21 cellular contexts compared by ENCODE assay signal in genomic region chr16:2260250-2260649, GRCh38. TPM values are rescaled to one million over a fixed set of nuclear protein-coding genes. Genes with fewer than 3 reads are reported as not detected.
DNase-seq lines count a peak whose midpoint lies in the region; ATAC-seq, FAIRE-seq and TF ChIP-seq lines count a peak whose summit lies in the region.
"Had no signal": no experiment of that assay in that cellular context is flagged by ENCODE, and none has a peak within 500 bp of the region (broad histone marks: within the 10 kb centered on the region; RNA-seq: fewer than 3 reads in every experiment).

No MANE protein-coding gene starts in this region.

- peaks cover 55% of the 10 kb centered on the region for H3K79me2 ChIP-seq in K562 (ENCODE audit: control insufficient read depth, insufficient read depth, low read length)

- in situ Hi-C loops in K562 (cut with MboI) = no loop called here

- H3K27ac ChIP-seq in C4-2B = peak overlapping the region; percentile 29; the same call in 1 of the 2 replicates
- H3K27ac ChIP-seq in K562 (ENCODE audit: extremely low read depth, low read depth, low read length) = no peak overlapping the region
- H3K27ac ChIP-seq in tibial artery = no peak overlapping the region
- H3K27ac ChIP-seq: BLaER1 had no signal

- H3K4me1 ChIP-seq in K562 (replicated peaks in 1 of 2; ENCODE audit: control insufficient read depth in 2 of 2, insufficient read depth in 2 of 2, low read length in 2 of 2) = peaks cover 0 to 6% of the 10 kb centered on the region in 2 experiments; a peak in 2 of 5 replicates
- peaks cover 0 to 7% (median 2%) of the 10 kb centered on the region in 4 donors for H3K4me1 ChIP-seq in tibial artery
- H3K4me1 ChIP-seq: BE2C, BLaER1, Caco-2 had no signal

- no peak for TF ChIP-seq RAD21 in K562 (CRISPR knock-in tag; conservative IDR thresholded peaks at IDR 0.05 in 1 of 2, IDR thresholded peaks at IDR 0.05 in 1 of 2)

- BruUV-seq in K562 (replicated peaks; lab: Mats Ljungman, UMichigan) = no TSS peak

- ATAC-seq in K562 = no peak
- no peak for ATAC-seq in GM19351 (IDR thresholded peaks at IDR 0.05; ENCODE audit: unreplicated experiment)
- ATAC-seq: CD8-positive, alpha-beta T cell had no signal

- no peak overlapping the region for H3K9ac ChIP-seq in K562 (ENCODE audit: insufficient read depth in 1 of 2, low read depth in 2 of 2, low read length in 2 of 2)
- H3K9ac ChIP-seq: BLaER1 had no signal

- TF ChIP-seq POLR2A in K562 (conservative IDR thresholded peaks at IDR 0.05) = no peak

- no peak for TF ChIP-seq EP300 in K562 (IDR thresholded peaks at IDR 0.05; ENCODE audit: low read length)

- H3K9me1 ChIP-seq in K562 (ENCODE audit: control insufficient read depth, insufficient read depth, low read length) = peaks cover 5% of the 10 kb centered on the region

- intact Hi-C loops in K562 (cut with micrococcal nuclease) = no loop called here
- intact Hi-C loops in tibial artery (cut with DNase I; ENCODE audit: low total_unique reads) = no loop called here

- H3K27me3 ChIP-seq in K562 (ENCODE audit: control insufficient read depth in 2 of 2, insufficient read depth in 2 of 2, low read length in 2 of 2) (no peaks in the 10 kb centered on the region), tibial artery (no peaks in the 10 kb centered on the region)
- H3K27me3 ChIP-seq: BE2C, BLaER1 had no signal

- H2AFZ ChIP-seq in K562 (ENCODE audit: low read depth, low read length) = no peak overlapping the region

- FAIRE-seq in K562 (lab: Jason Lieb, UNC) = no peak
- FAIRE-seq: A204.1, D721Med, G401.6, GM12891, GM19239 had no signal

- DNase-seq in LNCaP clone FGC (ENCODE audit: low read depth) (peak; percentile 78), K562 (ENCODE audit: extremely low read depth in 1 of 4, low spot score in 3 of 4) (no peak), tibial artery (no peak)
- DNase-seq: 8988T; ACHN; BE2C; C1 segment of cervical spinal cord; Caco-2; Calu3; CD4-positive, alpha-beta T cell; CD8-positive, alpha-beta T cell; DMS79 treated with DMSO at 0.1 percent for 48 hours; GF-D8 had no signal

- POLR2A ChIA-PET in K562 (lab: Yijun Ruan, JAX) = interaction anchor here (0.7 to 6.0 kb wide), 2 partner anchors 9 to 344 kb away, joined by 3 to 40 read pairs; partner anchors contain the start of gene ECI1

- H3K4me2 ChIP-seq in K562 (ENCODE audit: insufficient read depth, low read length) = no peak overlapping the region
- H3K4me2 ChIP-seq: BLaER1 had no signal

- WGBS in K562 (ENCODE audit: insufficient coverage, low coverage, missing lambda C conversion rate) = 95% methylated on average over 8 of the region's 8 CpGs

- TF ChIP-seq CTCF in C4-2B (conservative IDR thresholded peaks at IDR 0.05) (no peak), LNCaP clone FGC (IDR thresholded peaks at IDR 0.05; ENCODE audit: control insufficient read depth, extremely low read depth, insufficient read depth) (no peak), K562 (IDR thresholded peaks at IDR 0.05 in 2 of 3, conservative IDR thresholded peaks at IDR 0.05 in 1 of 3; ENCODE audit: insufficient read depth in 2 of 3, low read depth in 1 of 3, low read length in 3 of 3) (no peak), tibial artery (IDR thresholded peaks at IDR 0.05) (no peak)

- H3K36me3 ChIP-seq in K562 (ENCODE audit: control insufficient read depth, insufficient read depth, low read length) = peaks cover 100% of the 10 kb centered on the region
- peaks cover 76 to 95% (median 83%) of the 10 kb centered on the region in 3 donors for H3K36me3 ChIP-seq in tibial artery

- CTCF ChIA-PET in K562 (lab: Yijun Ruan, JAX; ENCODE audit: low intra/inter-chr PET ratio) = no interaction called here

- no peak overlapping the region for H3K4me3 ChIP-seq in LNCaP clone FGC (ENCODE audit: low read depth, low read length)
- H3K4me3 ChIP-seq in K562 = no peak overlapping the region
- H3K4me3 ChIP-seq in tibial artery = no peak overlapping the region
- H3K4me3 ChIP-seq: BLaER1 had no signal

- no peaks in the 10 kb centered on the region for H3K9me3 ChIP-seq in K562 (replicated peaks; ENCODE audit: control insufficient read depth, insufficient read depth, low read depth, low read length)
- no peaks in the 10 kb centered on the region for H3K9me3 ChIP-seq in tibial artery
- H3K9me3 ChIP-seq: BE2C, BLaER1, Caco-2 had no signal

- peaks cover 17% of the 10 kb centered on the region; the same call in 1 of the 2 replicates for H4K20me1 ChIP-seq in K562 (replicated peaks; ENCODE audit: control insufficient read depth, insufficient read depth, low read length)

RNA-seq across cellular contexts. Expression of gene RNPS1, which starts 7.7 kb away (rescaled TPM):
- total RNA-seq in K562 (2011; cell fraction: chromatin; rRNA removed; ENCODE audit: low replicate concordance) = 373 and 378 TPM in 2 replicates
- 251 and 274 TPM in 2 replicates for total RNA-seq in K562 (2011; cell fraction: nucleolus; rRNA removed)
- 357 and 477 TPM in 2 replicates for total RNA-seq in K562 (2011; cell fraction: nucleoplasm; rRNA removed)
- total RNA-seq in K562 (2014; rRNA removed) (252 and 305 TPM in 2 replicates), K562 (2014; rRNA removed; fragmentation: Illumina TruSeq; extraction: Trizol) (122 and 138 TPM in 2 replicates), K562 (2015; rRNA removed; fragmentation: Illumina TruSeq; extraction: Trizol) (188 and 196 TPM in 2 replicates), K562 (2021) (338 and 343 TPM in 2 replicates)
- polyA plus RNA-seq in K562 (2011; rRNA removed) (202 and 211 TPM in 2 replicates), K562 (2014; fragmentation: Illumina TruSeq; extraction: Trizol) (307 and 351 TPM in 2 replicates), K562 (2014; fragmentation: Nextera tagmentation; extraction: Ambion mirVana) (10 to 100 TPM; 44.9 to 50.6 TPM), K562 (2014; rRNA removed) (286 and 343 TPM in 2 replicates)
- 319 and 500 TPM in 2 replicates for polyA plus RNA-seq in K562 (2011; cell fraction: cytosol; rRNA removed)
- polyA plus RNA-seq in K562 (2011; cell fraction: nucleus; rRNA removed) = 227 and 282 TPM in 2 replicates
- 240 and 340 TPM in 2 replicates for polyA plus RNA-seq in K562 (2012)
- polyA minus RNA-seq in K562 (2011; rRNA and poly(A)+ RNA removed) = 122 and 170 TPM in 2 replicates
- polyA minus RNA-seq in K562 (2011; cell fraction: cytosol; rRNA and poly(A)+ RNA removed) = 137 and 148 TPM in 2 replicates
- 71.2 and 87.7 TPM in 2 replicates for polyA minus RNA-seq in K562 (2011; cell fraction: nucleus; rRNA and poly(A)+ RNA removed)

RNA-seq across cellular contexts. Expression of gene ECI1, which starts 8.9 kb away (rescaled TPM):
- 82.7 and 201 TPM in 2 replicates for total RNA-seq in K562 (2011; cell fraction: chromatin; rRNA removed; ENCODE audit: low replicate concordance)
- 140 and 148 TPM in 2 replicates for total RNA-seq in K562 (2011; cell fraction: nucleolus; rRNA removed)
- 85.4 and 93.3 TPM in 2 replicates for total RNA-seq in K562 (2011; cell fraction: nucleoplasm; rRNA removed)
- total RNA-seq in K562 (2014; rRNA removed) = 175 and 241 TPM in 2 replicates
- 21.4 and 22.6 TPM in 2 replicates for total RNA-seq in K562 (2014; rRNA removed; fragmentation: Illumina TruSeq; extraction: Trizol)
- total RNA-seq in K562 (2015; rRNA removed; fragmentation: Illumina TruSeq; extraction: Trizol) = 54.0 and 55.0 TPM in 2 replicates
- total RNA-seq in K562 (2021) = 172 and 181 TPM in 2 replicates
- 70.5 and 106 TPM in 2 replicates for polyA plus RNA-seq in K562 (2011; rRNA removed)
- polyA plus RNA-seq in K562 (2011; cell fraction: cytosol; rRNA removed) = 147 and 284 TPM in 2 replicates
- 105 and 118 TPM in 2 replicates for polyA plus RNA-seq in K562 (2011; cell fraction: nucleus; rRNA removed)
- 136 and 268 TPM in 2 replicates for polyA plus RNA-seq in K562 (2012)
- 32.0 and 72.2 TPM in 2 replicates for polyA plus RNA-seq in K562 (2014; fragmentation: Illumina TruSeq; extraction: Trizol)
- polyA plus RNA-seq in K562 (2014; fragmentation: Nextera tagmentation; extraction: Ambion mirVana) = 1 to 10 TPM; 4.7 to 7.6 TPM
- polyA plus RNA-seq in K562 (2014; rRNA removed) = 189 and 199 TPM in 2 replicates
- polyA minus RNA-seq in K562 (2011; rRNA and poly(A)+ RNA removed) = 14.3 and 21.6 TPM in 2 replicates
- 51.2 and 72.4 TPM in 2 replicates for polyA minus RNA-seq in K562 (2011; cell fraction: cytosol; rRNA and poly(A)+ RNA removed)
- polyA minus RNA-seq in K562 (2011; cell fraction: nucleus; rRNA and poly(A)+ RNA removed) = 26.7 and 36.3 TPM in 2 replicates

RNA-seq across cellular contexts. Expression of gene DNASE1L2, which starts 24.0 kb away (rescaled TPM):
- total RNA-seq in K562 (2011; cell fraction: chromatin; rRNA removed; ENCODE audit: low replicate concordance) = 8.6 and 40.6 TPM in 2 replicates
- 34.9 and 37.8 TPM in 2 replicates for total RNA-seq in K562 (2011; cell fraction: nucleolus; rRNA removed)
- total RNA-seq in K562 (2011; cell fraction: nucleoplasm; rRNA removed) = 12.8 and 15.3 TPM in 2 replicates
- total RNA-seq in K562 (2014; rRNA removed) = 2.2 and 2.6 TPM in 2 replicates
- 0.11 TPM in 1 of 2 replicates, not detected in the other for total RNA-seq in K562 (2014; rRNA removed; fragmentation: Illumina TruSeq; extraction: Trizol)
- 1.9 and 2.1 TPM in 2 replicates for total RNA-seq in K562 (2015; rRNA removed; fragmentation: Illumina TruSeq; extraction: Trizol)
- 2.7 and 4.1 TPM in 2 replicates for total RNA-seq in K562 (2021)
- 1.6 and 4.6 TPM in 2 replicates for polyA plus RNA-seq in K562 (2011; rRNA removed)
- polyA plus RNA-seq in K562 (2011; cell fraction: cytosol; rRNA removed) = 2.3 and 6.0 TPM in 2 replicates
- 47.3 and 57.1 TPM in 2 replicates for polyA plus RNA-seq in K562 (2011; cell fraction: nucleus; rRNA removed)
- 2.7 and 5.3 TPM in 2 replicates for polyA plus RNA-seq in K562 (2012)
- 0.25 and 0.83 TPM in 2 replicates for polyA plus RNA-seq in K562 (2014; fragmentation: Illumina TruSeq; extraction: Trizol)
- polyA plus RNA-seq in K562 (2014; fragmentation: Nextera tagmentation; extraction: Ambion mirVana) = under 1 TPM in 1 of 2 experiments, not detected in 1; 0.08 TPM
- polyA plus RNA-seq in K562 (2014; rRNA removed) = 2.5 and 3.1 TPM in 2 replicates
- polyA minus RNA-seq in K562 (2011; rRNA and poly(A)+ RNA removed) = 0.11 and 0.45 TPM in 2 replicates
- polyA minus RNA-seq in K562 (2011; cell fraction: cytosol; rRNA and poly(A)+ RNA removed) = 0.38 and 1.8 TPM in 2 replicates
- polyA minus RNA-seq in K562 (2011; cell fraction: nucleus; rRNA and poly(A)+ RNA removed) = 5.1 and 6.1 TPM in 2 replicates

RNA-seq across cellular contexts. Expression of gene E4F1, which starts 36.9 kb away (rescaled TPM):
- 59.2 and 250 TPM in 2 replicates for total RNA-seq in K562 (2011; cell fraction: chromatin; rRNA removed; ENCODE audit: low replicate concordance)
- 208 and 236 TPM in 2 replicates for total RNA-seq in K562 (2011; cell fraction: nucleolus; rRNA removed)
- 68.1 and 94.3 TPM in 2 replicates for total RNA-seq in K562 (2011; cell fraction: nucleoplasm; rRNA removed)
- total RNA-seq in K562 (2014; rRNA removed) = 94.9 and 97.1 TPM in 2 replicates
- 3.7 and 5.5 TPM in 2 replicates for total RNA-seq in K562 (2014; rRNA removed; fragmentation: Illumina TruSeq; extraction: Trizol)
- 33.1 and 37.3 TPM in 2 replicates for total RNA-seq in K562 (2015; rRNA removed; fragmentation: Illumina TruSeq; extraction: Trizol)
- total RNA-seq in K562 (2021) = 53.2 and 63.2 TPM in 2 replicates
- 20.4 and 32.0 TPM in 2 replicates for polyA plus RNA-seq in K562 (2011; rRNA removed)
- 27.5 and 65.2 TPM in 2 replicates for polyA plus RNA-seq in K562 (2011; cell fraction: cytosol; rRNA removed)
- 215 and 329 TPM in 2 replicates for polyA plus RNA-seq in K562 (2011; cell fraction: nucleus; rRNA removed)
- 34.9 and 35.9 TPM in 2 replicates for polyA plus RNA-seq in K562 (2012)
- 5.6 and 23.2 TPM in 2 replicates for polyA plus RNA-seq in K562 (2014; fragmentation: Illumina TruSeq; extraction: Trizol)
- polyA plus RNA-seq in K562 (2014; fragmentation: Nextera tagmentation; extraction: Ambion mirVana) = under 1 TPM; 0.48 to 0.96 TPM
- polyA plus RNA-seq in K562 (2014; rRNA removed) = 58.7 and 62.7 TPM in 2 replicates
- polyA minus RNA-seq in K562 (2011; rRNA and poly(A)+ RNA removed) = 5.5 and 8.4 TPM in 2 replicates
- 30.6 and 30.9 TPM in 2 replicates for polyA minus RNA-seq in K562 (2011; cell fraction: cytosol; rRNA and poly(A)+ RNA removed)
- 67.1 and 68.3 TPM in 2 replicates for polyA minus RNA-seq in K562 (2011; cell fraction: nucleus; rRNA and poly(A)+ RNA removed)

RNA-seq across cellular contexts. Expression of gene PGP, which starts 45.6 kb away (rescaled TPM):
- 31.1 and 74.2 TPM in 2 replicates for total RNA-seq in K562 (2011; cell fraction: chromatin; rRNA removed; ENCODE audit: low replicate concordance)
- 69.6 and 75.5 TPM in 2 replicates for total RNA-seq in K562 (2011; cell fraction: nucleolus; rRNA removed)
- 40.6 and 42.6 TPM in 2 replicates for total RNA-seq in K562 (2011; cell fraction: nucleoplasm; rRNA removed)
- 57.6 and 70.2 TPM in 2 replicates for total RNA-seq in K562 (2014; rRNA removed)
- 8.5 and 11.4 TPM in 2 replicates for total RNA-seq in K562 (2014; rRNA removed; fragmentation: Illumina TruSeq; extraction: Trizol)
- 24.1 and 26.5 TPM in 2 replicates for total RNA-seq in K562 (2015; rRNA removed; fragmentation: Illumina TruSeq; extraction: Trizol)
- 44.9 and 49.6 TPM in 2 replicates for total RNA-seq in K562 (2021)
- polyA plus RNA-seq in K562 (2011; rRNA removed) = 19.6 and 27.9 TPM in 2 replicates
- polyA plus RNA-seq in K562 (2011; cell fraction: cytosol; rRNA removed) = 27.6 and 84.2 TPM in 2 replicates
- polyA plus RNA-seq in K562 (2011; cell fraction: nucleus; rRNA removed) = 92.6 and 123 TPM in 2 replicates
- 33.7 and 34.1 TPM in 2 replicates for polyA plus RNA-seq in K562 (2012)
- 14.2 and 20.7 TPM in 2 replicates for polyA plus RNA-seq in K562 (2014; fragmentation: Illumina TruSeq; extraction: Trizol)
- polyA plus RNA-seq in K562 (2014; fragmentation: Nextera tagmentation; extraction: Ambion mirVana) = 1 to 10 TPM; 1.1 to 3.0 TPM
- 54.0 and 55.6 TPM in 2 replicates for polyA plus RNA-seq in K562 (2014; rRNA removed)
- 7.3 and 7.4 TPM in 2 replicates for polyA minus RNA-seq in K562 (2011; rRNA and poly(A)+ RNA removed)
- 13.6 and 18.7 TPM in 2 replicates for polyA minus RNA-seq in K562 (2011; cell fraction: cytosol; rRNA and poly(A)+ RNA removed)
- 29.8 and 32.1 TPM in 2 replicates for polyA minus RNA-seq in K562 (2011; cell fraction: nucleus; rRNA and poly(A)+ RNA removed)
